ENCODE assay signal across 1 cellular context in genomic region chr6:106325336-106326178, GRCh38.
TF ChIP-seq lines count a peak whose summit lies in the region.

Gene ATG5, minus strand, starts transcription at chr6:106325760. Its CDS starts 9,552 bp downstream, at chr6:106316208.

TF ChIP-seq in K562, 482 proteins besides CTCF, POLR2A, EP300 and RAD21 (continued from another document and continues in another):
- TF ChIP-seq CHD1 (IDR thresholded peaks at IDR 0.05; ENCODE audit: low read length) (peak; percentile 39), E2F1 (CRISPR knock-in tag; IDR thresholded peaks at IDR 0.05) (no peak; the same call in 1 of the 2 replicates), CBX2 (IDR thresholded peaks at IDR 0.05; ENCODE audit: insufficient read depth, low read length, poor library complexity, severe bottlenecking) (no peak), NFRKB (IDR thresholded peaks at IDR 0.05; ENCODE audit: low read depth) (no peak), HMG20B (CRISPR knock-in tag; IDR thresholded peaks at IDR 0.05) (no peak), CBX8 (IDR thresholded peaks at IDR 0.05; ENCODE audit: borderline replicate concordance, extremely low read depth, low read depth, low read length, poor library complexity, severe bottlenecking) (no peak), HMBOX1 (IDR thresholded peaks at IDR 0.05) (no peak), TCF15 (CRISPR knock-in tag; IDR thresholded peaks at IDR 0.05) (no peak), TAF7 (tag; IDR thresholded peaks at IDR 0.05) (peak; percentile 71), IFI16 (CRISPR knock-in tag; IDR thresholded peaks at IDR 0.05) (no peak), ARID3B (CRISPR knock-in tag; IDR thresholded peaks at IDR 0.05; ENCODE audit: borderline replicate concordance) (no peak), PHB (CRISPR knock-in tag; IDR thresholded peaks at IDR 0.05) (no peak), ARID2 (IDR thresholded peaks at IDR 0.05) (0 out of 2 replicates have a peak, but pooled peaks have one; percentile 31), DEAF1 (CRISPR knock-in tag; IDR thresholded peaks at IDR 0.05) (no peak), MAX (CRISPR knock-in tag; IDR thresholded peaks at IDR 0.05) (peak; percentile 96), REST (CRISPR knock-in tag; IDR thresholded peaks at IDR 0.05; ENCODE audit: low read depth) (no peak; the same call in 1 of the 2 replicates), GATAD2A (IDR thresholded peaks at IDR 0.05) (0 out of 2 replicates have a peak, but pooled peaks have one; percentile 18), SMARCA5 (IDR thresholded peaks at IDR 0.05) (no peak), ZNF589 (CRISPR knock-in tag; IDR thresholded peaks at IDR 0.05; ENCODE audit: low read depth) (0 out of 2 replicates have a peak, but pooled peaks have one; percentile 12), TGIF2 (CRISPR knock-in tag; IDR thresholded peaks at IDR 0.05) (no peak), ZNF24 (IDR thresholded peaks at IDR 0.05) (no peak), IRF1 (CRISPR knock-in tag; IDR thresholded peaks at IDR 0.05; ENCODE audit: borderline replicate concordance) (no peak), KDM4B (IDR thresholded peaks at IDR 0.05; ENCODE audit: borderline replicate concordance in 2 of 2, low read depth in 1 of 2) (peak in 1 of 2 experiments; percentile 92; a peak in 2 of 4 replicates), ASH1L (IDR thresholded peaks at IDR 0.05; ENCODE audit: borderline replicate concordance, low read depth, partially characterized antibody) (no peak), ZNF780A (CRISPR knock-in tag; IDR thresholded peaks at IDR 0.05) (no peak), TEAD2 (tag; IDR thresholded peaks at IDR 0.05) (no peak), IRF9 (tag; IDR thresholded peaks at IDR 0.05) (no peak), DIDO1 (tag; IDR thresholded peaks at IDR 0.05; ENCODE audit: low read depth) (peak; percentile 76), NR4A1 (CRISPR knock-in tag; IDR thresholded peaks at IDR 0.05) (no peak), NR4A1 (tag; IDR thresholded peaks at IDR 0.05) (no peak), HDAC1 (IDR thresholded peaks at IDR 0.05) (peak in 1 of 2 experiments; percentile 93; a peak in 2 of 4 replicates), ZNF184 (CRISPR knock-in tag; IDR thresholded peaks at IDR 0.05) (no peak), NCOA4 (IDR thresholded peaks at IDR 0.05; ENCODE audit: partially characterized antibody) (no peak), FUS (optimal IDR thresholded peaks at IDR 0.05; ENCODE audit: low read depth, low read length) (no peak), THRAP3 (IDR thresholded peaks at IDR 0.05; ENCODE audit: borderline replicate concordance) (no peak), KDM2B (CRISPR knock-in tag; IDR thresholded peaks at IDR 0.05) (no peak), ZNF212 (CRISPR knock-in tag; IDR thresholded peaks at IDR 0.05) (no peak), GTF3C2 (IDR thresholded peaks at IDR 0.05; ENCODE audit: borderline replicate concordance, extremely low read depth, insufficient read length) (no peak), GABPB2 (CRISPR knock-in tag; conservative IDR thresholded peaks at IDR 0.05) (no peak), NFATC3 (IDR thresholded peaks at IDR 0.05) (no peak), E2F3 (CRISPR knock-in tag; IDR thresholded peaks at IDR 0.05) (0 out of 2 replicates have a peak, but pooled peaks have one; percentile 39), MITF (IDR thresholded peaks at IDR 0.05) (peak; percentile 66; the same call in 1 of the 2 replicates), ILF3 (IDR thresholded peaks at IDR 0.05; ENCODE audit: borderline replicate concordance) (no peak), DACH1 (IDR thresholded peaks at IDR 0.05; ENCODE audit: partially characterized antibody) (no peak), ZNF124 (CRISPR knock-in tag; IDR thresholded peaks at IDR 0.05) (no peak), ZNF174 (CRISPR knock-in tag; IDR thresholded peaks at IDR 0.05) (no peak), POLR2H (tag; IDR thresholded peaks at IDR 0.05; ENCODE audit: low read depth) (peak; percentile 73), ARHGAP35 (IDR thresholded peaks at IDR 0.05; ENCODE audit: partially characterized antibody) (no peak), CGGBP1 (CRISPR knock-in tag; IDR thresholded peaks at IDR 0.05) (no peak), SUPT5H (IDR thresholded peaks at IDR 0.05) (peak; percentile 95)
